ENCODE assay signal across 15 cellular contexts in genomic region chr20:41155267-41155666, GRCh38. TPM values are rescaled to one million over a fixed set of nuclear protein-coding genes. Genes with fewer than 3 reads are reported as not detected.
DNase-seq lines count a peak whose midpoint lies in the region; ATAC-seq and TF ChIP-seq lines count a peak whose summit lies in the region.
"Had no signal": no experiment of that assay in that cellular context is flagged by ENCODE, and none has a peak within 500 bp of the region (broad histone marks: within the 10 kb centered on the region; RNA-seq: fewer than 3 reads in every experiment).

No MANE protein-coding gene starts in this region.

- H3K36me3 ChIP-seq in DND-41 (ENCODE audit: insufficient read depth, low read length), result peaks cover 70% of the 10 kb centered on the region
- H3K36me3 ChIP-seq in SK-N-SH (replicated peaks in 1 of 2; ENCODE audit: control insufficient read depth in 1 of 2, insufficient read depth in 2 of 2, low read length in 1 of 2), result peaks cover 0 to 9% of the 10 kb centered on the region in 2 experiments

- TF ChIP-seq CTCF in CD4-positive, alpha-beta T cell (IDR thresholded peaks at IDR 0.05), result no peak
- TF ChIP-seq CTCF in DND-41 (IDR thresholded peaks at IDR 0.05; ENCODE audit: borderline replicate concordance, extremely low read depth, low read length, poor library complexity, severe bottlenecking) (no peak), natural killer cell (IDR thresholded peaks at IDR 0.05) (no peak), SK-N-SH (IDR thresholded peaks at IDR 0.05) (no peak)

- no peaks in the 10 kb centered on the region for H3K9me3 Mint-ChIP-seq in CD4-positive, alpha-beta T cell
- no peaks in the 10 kb centered on the region for H3K9me3 Mint-ChIP-seq in activated naive CD8-positive, alpha-beta T cell treated with anti-CD3 and anti-CD28 coated beads, Interleukin-2, amount 10 ng/mL, durations not matched to agents 7 days and 5 days
- H3K9me3 Mint-ChIP-seq in natural killer cell, result no peaks in the 10 kb centered on the region

- H3K27me3 Mint-ChIP-seq in CD4-positive, alpha-beta T cell, result no peaks in the 10 kb centered on the region
- H3K27me3 Mint-ChIP-seq in activated naive CD8-positive, alpha-beta T cell treated with anti-CD3 and anti-CD28 coated beads, Interleukin-2, amount 10 ng/mL, durations not matched to agents 7 days and 5 days, result no peaks in the 10 kb centered on the region
- no peaks in the 10 kb centered on the region for H3K27me3 Mint-ChIP-seq in natural killer cell (ENCODE audit: low read depth in 2 of 2)

- peaks cover 43% of the 10 kb centered on the region for H3K36me3 Mint-ChIP-seq in CD4-positive, alpha-beta T cell (ENCODE audit: low read depth)
- peaks cover 37% of the 10 kb centered on the region for H3K36me3 Mint-ChIP-seq in activated naive CD8-positive, alpha-beta T cell treated with anti-CD3 and anti-CD28 coated beads, Interleukin-2, amount 10 ng/mL, durations not matched to agents 7 days and 5 days
- H3K36me3 Mint-ChIP-seq in natural killer cell, result no peaks in the 10 kb centered on the region

- intact Hi-C loops in CD4-positive, alpha-beta T cell (cut with DNase I, micrococcal nuclease), result loop anchor here in 1 of 2 experiments (5.0 kb wide), 2 partner anchors 128 to 162 kb away; partner anchors contain the start of genes TOP1 and ZHX3
- intact Hi-C loops in natural killer cell (cut with micrococcal nuclease), result no loop called here

- H3F3A ChIP-seq in SK-N-SH (replicated peaks; ENCODE audit: insufficient read depth), result no peaks in the 10 kb centered on the region

- H3K79me2 ChIP-seq in DND-41 (ENCODE audit: insufficient read depth, low read length), result peaks cover 100% of the 10 kb centered on the region
- H3K79me2 ChIP-seq in SK-N-SH (ENCODE audit: insufficient read depth), result peaks cover 98% of the 10 kb centered on the region

- peak overlapping the region; percentile 96 for H3K27ac Mint-ChIP-seq in CD4-positive, alpha-beta T cell
- H3K27ac Mint-ChIP-seq in activated naive CD8-positive, alpha-beta T cell treated with anti-CD3 and anti-CD28 coated beads, Interleukin-2, amount 10 ng/mL, durations not matched to agents 7 days and 5 days, result peak overlapping the region; percentile 99
- H3K27ac Mint-ChIP-seq in natural killer cell, result peak overlapping the region; percentile 93 to 97

- no peak overlapping the region for H2AFZ ChIP-seq in DND-41 (ENCODE audit: low read depth, low read length)
- no peak overlapping the region for H2AFZ ChIP-seq in SK-N-SH (ENCODE audit: low read depth)

- no peak for DNase-seq in CD4-positive, alpha-beta T cell
- DNase-seq in DND-41, result no peak
- DNase-seq in activated naive CD8-positive, alpha-beta T cell treated with anti-CD3 and anti-CD28 coated beads, Interleukin-2, amount 10 ng/mL, durations not matched to agents 7 days and 5 days, result no peak
- no peak for DNase-seq in natural killer cell
- DNase-seq in SK-N-SH, result no peak
- no peak for DNase-seq in stimulated activated naive CD4-positive, alpha-beta T cell (lab: John Stamatoyannopoulos, UW)
- DNase-seq: activated CD4-positive, alpha-beta T cell treated with anti-CD3 and anti-CD28 coated beads, Interleukin-2, amount 50 U/mL, for 48 hours; cerebellar nuclear complex; left colon; NCI-H1930; NCI-H774; upper lobe of right lung had no signal

- H3K9me3 ChIP-seq in CD4-positive, alpha-beta T cell (ENCODE audit: control insufficient read depth, low read length), result no peaks in the 10 kb centered on the region
- H3K9me3 ChIP-seq in DND-41 (ENCODE audit: insufficient read depth, low read length, severe bottlenecking), result no peaks in the 10 kb centered on the region
- no peaks in the 10 kb centered on the region for H3K9me3 ChIP-seq in SK-N-SH
- H3K9me3 ChIP-seq: upper lobe of right lung had no signal

- peaks cover 49% of the 10 kb centered on the region for H3K4me1 ChIP-seq in DND-41 (ENCODE audit: insufficient read depth, low read length)
- peaks cover 2 to 36% of the 10 kb centered on the region in 2 experiments; a peak in 2 of 4 replicates for H3K4me1 ChIP-seq in SK-N-SH (ENCODE audit: control insufficient read depth in 1 of 2, insufficient read depth in 2 of 2, low read depth in 1 of 2, low read length in 1 of 2)

- no peak for ATAC-seq in CD4-positive, alpha-beta T cell (ENCODE audit: poor library complexity)
- ATAC-seq in DND-41 (ENCODE audit: insufficient read depth, low read depth) (no peak), natural killer cell (no peak), HG03354 (IDR thresholded peaks at IDR 0.05; ENCODE audit: poor library complexity, severe bottlenecking, unreplicated experiment) (no peak)
- no peak for ATAC-seq in activated naive CD8-positive, alpha-beta T cell treated with anti-CD3 and anti-CD28 coated beads, Interleukin-2, amount 10 ng/mL, durations not matched to agents 7 days and 5 days (ENCODE audit: low read depth)
- ATAC-seq: GM12878, HCT116, left colon, upper lobe of right lung had no signal

- CTCF ChIA-PET in CD4-positive, alpha-beta T cell (lab: Charles Lee), result interaction anchor here (1.0 to 7.2 kb wide), 3 partner anchors 12 to 19 kb away, joined by 3 to 66 read pairs (median 10); partner anchors contain the start of gene PLCG1
- CTCF ChIA-PET in SK-N-SH (lab: Yijun Ruan, JAX), result interaction anchor here (0.9 to 9.8 kb wide), 7 partner anchors 12 to 192 kb away, joined by 3 to 67 read pairs (median 4); partner anchors contain the start of gene LPIN3

- H3K9ac ChIP-seq in DND-41 (ENCODE audit: low read depth, low read length), result no peak overlapping the region
- H3K9ac ChIP-seq in SK-N-SH, result no peak overlapping the region

- H3K4me3 ChIP-seq in DND-41 (ENCODE audit: low read depth in 1 of 2, low read length in 2 of 2), result no peak overlapping the region
- no peak overlapping the region for H3K4me3 ChIP-seq in SK-N-SH (ENCODE audit: low read depth in 2 of 2, low read length in 1 of 2)
- H3K4me3 ChIP-seq: GM12878, upper lobe of right lung had no signal

- H3K4me2 ChIP-seq in DND-41 (ENCODE audit: insufficient read depth, low read length) (no peak overlapping the region), SK-N-SH (no peak overlapping the region)

- peak overlapping the region; percentile 78 for H3K27ac ChIP-seq in CD4-positive, alpha-beta T cell (ENCODE audit: low read depth, low read length)
- H3K27ac ChIP-seq in DND-41 (ENCODE audit: low read length) (peak overlapping the region; percentile 27), SK-N-SH (ENCODE audit: low read depth in 2 of 2, low read length in 1 of 2) (no peak overlapping the region)

- no peak for TF ChIP-seq RAD21 in SK-N-SH (IDR thresholded peaks at IDR 0.05; ENCODE audit: low read length)

- peaks cover 100% of the 10 kb centered on the region for H4K20me1 ChIP-seq in DND-41 (ENCODE audit: insufficient read depth, low read length)
- peaks cover 99% of the 10 kb centered on the region for H4K20me1 ChIP-seq in SK-N-SH (ENCODE audit: insufficient read depth)

- no peaks in the 10 kb centered on the region for H3K27me3 ChIP-seq in CD4-positive, alpha-beta T cell (ENCODE audit: control insufficient read depth, insufficient read depth, low read length)
- H3K27me3 ChIP-seq in DND-41 (ENCODE audit: insufficient read depth, low read length, poor library complexity), result no peaks in the 10 kb centered on the region
- H3K27me3 ChIP-seq in SK-N-SH (ENCODE audit: insufficient read depth), result no peaks in the 10 kb centered on the region
- H3K27me3 ChIP-seq: upper lobe of right lung had no signal

- H3K9me2 ChIP-seq in SK-N-SH, result no peaks in the 10 kb centered on the region

- H3K4me3 Mint-ChIP-seq in CD4-positive, alpha-beta T cell, result peak overlapping the region; percentile 43
- peak overlapping the region; percentile 91 for H3K4me3 Mint-ChIP-seq in activated naive CD8-positive, alpha-beta T cell treated with anti-CD3 and anti-CD28 coated beads, Interleukin-2, amount 10 ng/mL, durations not matched to agents 7 days and 5 days
- H3K4me3 Mint-ChIP-seq in natural killer cell, result no peak overlapping the region

- POLR2A ChIA-PET in CD4-positive, alpha-beta T cell (lab: Charles Lee), result interaction anchor here (3.7 to 7.4 kb wide), 2 partner anchors 14 to 15 kb away, joined by 22 to 403 read pairs; partner anchors contain the start of gene PLCG1
- POLR2A ChIA-PET in activated naive CD8-positive, alpha-beta T cell treated with anti-CD3 and anti-CD28 coated beads, Interleukin-2, amount 10 ng/mL, durations not matched to agents 7 days and 5 days (lab: Charles Lee), result interaction anchor here (1.1 to 15.7 kb wide), 3 partner anchors 7 to 13 kb away, joined by 3 to 505 read pairs (median 4); partner anchors contain the start of gene PLCG1
- POLR2A ChIA-PET in SK-N-SH (lab: Yijun Ruan, JAX), result no interaction called here

- no peak for TF ChIP-seq EP300 in SK-N-SH (IDR thresholded peaks at IDR 0.05; ENCODE audit: borderline replicate concordance in 1 of 2, low read depth in 1 of 2, low read length in 1 of 2)

- peaks cover 98% of the 10 kb centered on the region for H3K4me1 Mint-ChIP-seq in CD4-positive, alpha-beta T cell (ENCODE audit: low read depth)
- peaks cover 92% of the 10 kb centered on the region for H3K4me1 Mint-ChIP-seq in activated naive CD8-positive, alpha-beta T cell treated with anti-CD3 and anti-CD28 coated beads, Interleukin-2, amount 10 ng/mL, durations not matched to agents 7 days and 5 days
- peaks cover 89 to 94% of the 10 kb centered on the region in 2 donors for H3K4me1 Mint-ChIP-seq in natural killer cell

- WGBS in SK-N-SH (ENCODE audit: low lambda C conversion rate), result 96% methylated on average over 6 of the region's 7 CpGs

TF ChIP-seq in SK-N-SH, 30 proteins besides CTCF, POLR2A, EP300 and RAD21 (continues in another document):
- no peak for TF ChIP-seq FOSL2 (IDR thresholded peaks at IDR 0.05; ENCODE audit: borderline replicate concordance, low read depth)
- TF ChIP-seq NRF1 (IDR thresholded peaks at IDR 0.05; ENCODE audit: low read depth, low read length), result no peak
- no peak for TF ChIP-seq YY1 (IDR thresholded peaks at IDR 0.05; ENCODE audit: low read depth)
- no peak for TF ChIP-seq IRF3 (IDR thresholded peaks at IDR 0.05; ENCODE audit: low read depth, low read length)
- TF ChIP-seq EZH2phosphoT487 (IDR thresholded peaks at IDR 0.05; ENCODE audit: borderline replicate concordance, low read depth), result no peak

RNA-seq across cellular contexts. Expression of gene PLCG1, which starts 17.9 kb away (rescaled TPM):
- total RNA-seq in CD4-positive, alpha-beta T cell, result 100 to 1,000 TPM; 387 to 404 TPM
- total RNA-seq in activated naive CD8-positive, alpha-beta T cell treated with anti-CD3 and anti-CD28 coated beads, Interleukin-2, amount 10 ng/mL, durations not matched to agents 7 days and 5 days, result 100 to 1,000 TPM; 419 to 425 TPM
- 100 to 1,000 TPM; 199 to 242 (median 236) TPM for total RNA-seq in natural killer cell
- 81.4 and 81.9 TPM in 2 replicates for polyA plus RNA-seq in SK-N-SH (2012; rRNA removed)
- 25.9 and 40.7 TPM in 2 replicates for polyA plus RNA-seq in SK-N-SH (2012; cell fraction: cytosol; rRNA removed)
- polyA plus RNA-seq in SK-N-SH (2012; cell fraction: nucleus; rRNA removed), result 413 and 515 TPM in 2 replicates

Comparison
In these comparisons a context has a peak if more than half of its experiments do, and no peak if none do; other contexts are left out.
1. H3K27ac ChIP-seq: peak in CD4-positive, alpha-beta T cell (single experiment) and DND-41 (single experiment); none in SK-N-SH (0 of 2).
2. Peak in every context shown above with its lines, with median percentiles within 50 percentile points of each other: H3K27ac Mint-ChIP-seq.